ENCODE assay signal across 28 cellular contexts in genomic region chr10:74912674-74913073, GRCh38.
A peak's percentile ranks its signal among the peaks of the same experiment; 100 is the strongest.
DNase-seq lines count a peak whose midpoint lies in the region; ATAC-seq, FAIRE-seq and TF ChIP-seq lines count a peak whose summit lies in the region.
"Had no signal": no experiment of that assay in that cellular context is flagged by ENCODE, and none has a peak within 500 bp of the region (broad histone marks: within the 10 kb centered on the region; RNA-seq: fewer than 3 reads in every experiment).

No MANE protein-coding gene starts in this region.

- no peak overlapping the region for H2AK5ac ChIP-seq in mesenchymal stem cell (ENCODE audit: low read length, severe bottlenecking)

- no peak overlapping the region for H3K4me3 ChIP-seq in BLaER1
- H3K4me3 ChIP-seq in CD4-positive, alpha-beta memory T cell (ENCODE audit: low read length in 2 of 2), result no peak overlapping the region
- H3K4me3 ChIP-seq in HepG2 (replicated peaks in 1 of 3; ENCODE audit: insufficient read depth in 1 of 3, low read depth in 2 of 3, low read length in 3 of 3), result no peak overlapping the region
- no peak overlapping the region for H3K4me3 ChIP-seq in mesenchymal stem cell (ENCODE audit: insufficient read depth in 1 of 2, low read depth in 1 of 2, low read length in 2 of 2)
- no peak overlapping the region for H3K4me3 ChIP-seq in A673 (ENCODE audit: low read depth, low read length, poor library complexity, severe bottlenecking)
- H3K4me3 ChIP-seq: esophagus muscularis mucosa had no signal

- H3K9me3 Mint-ChIP-seq in CD4-positive, alpha-beta memory T cell, result peaks cover 0 to 3% (median 0%) of the 10 kb centered on the region in 8 donors
- H3K9me3 Mint-ChIP-seq: activated T-helper 1 cell treated with anti-CD3 and anti-CD28 coated beads, Interleukin-12 subunit alpha, Interleukin-12 subunit beta, Interleukin-2, Interleukin-4 antibody, amounts not matched to agents 30 ng/mL and 10 ng/mL and 1 ng/mL, durations not matched to agents 14 hours and 24 hours and 36 hours; mesothelial cell of epicardium; stimulated activated memory B cell treated with anti-CD40 and anti-IgM and Interleukin-4, amounts not matched to agents 10 μg/mL and 1 μg/mL and 100 μg/mL, for 72 hours had no signal

- in situ Hi-C loops in HepG2 (cut with HindIII; ENCODE audit: extremely low pct_ligation_motif_present, low pct_unique_long_range_greater_than_20kb), result no loop called here

- no peak overlapping the region for H4K8ac ChIP-seq in mesenchymal stem cell (ENCODE audit: low read length)

- WGBS in HepG2 (ENCODE audit: low lambda C conversion rate), result 93% methylated on average over 2 of the region's 2 CpGs
- WGBS in mesenchymal stem cell, result 91% methylated on average over 2 of the region's 2 CpGs

- H3K4me2 ChIP-seq in BLaER1 (0 out of 2 replicates have a peak overlapping the region, but pooled peaks have one; percentile 21), HepG2 (ENCODE audit: low read depth, low read length) (no peak overlapping the region), mesenchymal stem cell (ENCODE audit: low read length, poor library complexity, severe bottlenecking) (no peak overlapping the region)

- no peak for TF ChIP-seq RAD21 in HepG2 (CRISPR knock-in tag; IDR thresholded peaks at IDR 0.05)

- no peak for TF ChIP-seq EP300 in HepG2 (IDR thresholded peaks at IDR 0.05; ENCODE audit: low read depth in 2 of 2, low read length in 2 of 2)
- no peak for TF ChIP-seq EP300 in HepG2 (CRISPR knock-in tag; IDR thresholded peaks at IDR 0.05; ENCODE audit: borderline replicate concordance)

- H4K20me1 ChIP-seq in BLaER1, result peaks cover 52% of the 10 kb centered on the region
- peaks cover 2% of the 10 kb centered on the region; the same call in 1 of the 2 replicates for H4K20me1 ChIP-seq in HepG2 (ENCODE audit: insufficient read depth, low read length)

- no peak overlapping the region for H3K4ac ChIP-seq in mesenchymal stem cell (ENCODE audit: low read depth in 1 of 2, low read length in 2 of 2)

- H3K4me3 Mint-ChIP-seq in CD4-positive, alpha-beta memory T cell, result peak overlapping the region in 5 of 8 donors; percentile 0 to 56 (median 28)
- H3K4me3 Mint-ChIP-seq: activated T-helper 1 cell treated with anti-CD3 and anti-CD28 coated beads, Interleukin-12 subunit alpha, Interleukin-12 subunit beta, Interleukin-2, Interleukin-4 antibody, amounts not matched to agents 30 ng/mL and 10 ng/mL and 1 ng/mL, durations not matched to agents 14 hours and 24 hours and 36 hours; mesothelial cell of epicardium; stimulated activated memory B cell treated with anti-CD40 and anti-IgM and Interleukin-4, amounts not matched to agents 10 μg/mL and 1 μg/mL and 100 μg/mL, for 72 hours had no signal

- TF ChIP-seq CTCF in HepG2 (CRISPR knock-in tag; IDR thresholded peaks at IDR 0.05) (no peak), A673 (conservative IDR thresholded peaks at IDR 0.05; ENCODE audit: low read depth, low read length) (no peak)

- no peaks in the 10 kb centered on the region for H3K27me3 Mint-ChIP-seq in CD4-positive, alpha-beta memory T cell
- H3K27me3 Mint-ChIP-seq: brain; stimulated activated memory B cell treated with anti-CD40 and anti-IgM and Interleukin-4, amounts not matched to agents 10 μg/mL and 1 μg/mL and 100 μg/mL, for 72 hours had no signal

- no peak overlapping the region for H4K91ac ChIP-seq in mesenchymal stem cell (ENCODE audit: low read length)

- no peak overlapping the region for H2BK15ac ChIP-seq in mesenchymal stem cell (ENCODE audit: low read depth, poor library complexity, severe bottlenecking)

- BruUV-seq in HepG2 (replicated peaks; lab: Mats Ljungman, UMichigan) (no TSS peak), A673 (replicated peaks; lab: Mats Ljungman, UMichigan) (no TSS peak)

- H3K79me1 ChIP-seq in mesenchymal stem cell (replicated peaks; ENCODE audit: low read length, poor library complexity, severe bottlenecking), result peaks cover 16% of the 10 kb centered on the region

- peaks cover 31 to 55% (median 44%) of the 10 kb centered on the region in 4 donors for H3K4me1 Mint-ChIP-seq in CD4-positive, alpha-beta memory T cell

- H3K36me3 ChIP-seq in BLaER1 (peaks cover 8% of the 10 kb centered on the region), KOPT-K1 (ENCODE audit: insufficient read depth, low read length) (no peaks in the 10 kb centered on the region), HepG2 (replicated peaks in 1 of 2; ENCODE audit: control insufficient read depth in 1 of 2, insufficient read depth in 2 of 2, low read length in 2 of 2) (no peaks in the 10 kb centered on the region), mesenchymal stem cell (ENCODE audit: control insufficient read depth in 1 of 2, insufficient read depth in 2 of 2, low read depth in 1 of 2, low read length in 2 of 2) (no peaks in the 10 kb centered on the region), A673 (ENCODE audit: insufficient read depth, low read length, poor library complexity, severe bottlenecking) (no peaks in the 10 kb centered on the region)
- no peaks in the 10 kb centered on the region for H3K36me3 ChIP-seq in CD4-positive, alpha-beta memory T cell (ENCODE audit: insufficient read depth, low read length)
- H3K36me3 ChIP-seq: esophagus muscularis mucosa, WERI-Rb-1 had no signal

- FAIRE-seq in HepG2 (lab: Jason Lieb, UNC), result no peak
- FAIRE-seq: endometrium, RCC 7860 had no signal

- POLR2A ChIA-PET in CD4-positive, alpha-beta memory T cell (lab: Charles Lee; ENCODE audit: partially characterized antibody), result interaction anchor here (1.0 kb wide), 1 partner anchor 27 kb away, joined by 3 read pairs; no protein-coding TSS in a partner anchor
- POLR2A ChIA-PET in HepG2 (lab: Yijun Ruan, JAX) (no interaction called here), A673 (lab: Charles Lee; ENCODE audit: low non-redundant PET) (no interaction called here)

- ATAC-seq in HepG2 (no peak), GM18502 (IDR thresholded peaks at IDR 0.05; ENCODE audit: poor library complexity, unreplicated experiment) (no peak)
- ATAC-seq: left ventricle myocardium superior; stimulated activated memory B cell treated with anti-CD40 and anti-IgM and Interleukin-4, amounts not matched to agents 10 μg/mL and 1 μg/mL and 100 μg/mL, for 72 hours had no signal

- no peak overlapping the region for H3K14ac ChIP-seq in mesenchymal stem cell (ENCODE audit: low read length in 2 of 2)

- CTCF ChIA-PET in CD4-positive, alpha-beta memory T cell (lab: Charles Lee; ENCODE audit: partially characterized antibody), result interaction anchor here (0.7 to 1.2 kb wide), 3 partner anchors 10 to 72 kb away, joined by 3 to 4 read pairs (median 3); no protein-coding TSS in a partner anchor
- CTCF ChIA-PET in HepG2 (lab: Yijun Ruan, JAX; ENCODE audit: low intra/inter-chr PET ratio, low total read pairs) (no interaction called here), A673 (lab: Charles Lee) (no interaction called here)

- peak overlapping the region in 1 of 2 experiments; percentile 20 for H2BK12ac ChIP-seq in mesenchymal stem cell (ENCODE audit: low read length in 2 of 2)

- peaks cover 39% of the 10 kb centered on the region for H3K4me1 ChIP-seq in BLaER1
- peaks cover 35% of the 10 kb centered on the region for H3K4me1 ChIP-seq in CD4-positive, alpha-beta memory T cell (ENCODE audit: insufficient read depth, low read length)
- peaks cover 11% of the 10 kb centered on the region for H3K4me1 ChIP-seq in HepG2 (ENCODE audit: insufficient read depth, low read length)
- peaks cover 4% of the 10 kb centered on the region for H3K4me1 ChIP-seq in mesenchymal stem cell (ENCODE audit: control insufficient read depth, insufficient read depth, low read depth, low read length)
- H3K4me1 ChIP-seq in A673 (ENCODE audit: insufficient read depth, low read length, poor library complexity, severe bottlenecking), result peaks cover 10% of the 10 kb centered on the region

- H3K79me2 ChIP-seq in HepG2 (ENCODE audit: insufficient read depth, low read length), result no peaks in the 10 kb centered on the region

- H3K27me3 ChIP-seq in BLaER1 (no peaks in the 10 kb centered on the region), HepG2 (ENCODE audit: control insufficient read depth in 1 of 2, insufficient read depth in 2 of 2, low read length in 2 of 2) (no peaks in the 10 kb centered on the region), mesenchymal stem cell (ENCODE audit: control insufficient read depth in 1 of 2, insufficient read depth in 1 of 2, low read length in 2 of 2) (no peaks in the 10 kb centered on the region), A673 (replicated peaks; ENCODE audit: insufficient read depth, low read depth, low read length, poor library complexity) (no peaks in the 10 kb centered on the region)
- no peaks in the 10 kb centered on the region for H3K27me3 ChIP-seq in CD4-positive, alpha-beta memory T cell (ENCODE audit: insufficient read depth, low read length)
- H3K27me3 ChIP-seq: esophagus muscularis mucosa had no signal

- H3K18ac ChIP-seq in mesenchymal stem cell (ENCODE audit: low read depth in 1 of 2, low read length in 2 of 2), result no peak overlapping the region

- H2BK5ac ChIP-seq in mesenchymal stem cell (ENCODE audit: low read depth, low read length, poor library complexity, severe bottlenecking), result no peak overlapping the region

- TF ChIP-seq POLR2A in HepG2 (IDR thresholded peaks at IDR 0.05; ENCODE audit: insufficient read depth in 1 of 2, low read depth in 2 of 2, low read length in 2 of 2), result no peak

- DNase-seq in CD4-positive, alpha-beta memory T cell, result no peak
- no peak for DNase-seq in HepG2 (ENCODE audit: low spot score)
- no peak for DNase-seq in mesenchymal stem cell
- no peak for DNase-seq in cerebellar nuclear complex (lab: John Stamatoyannopoulos, UW)
- no peak for DNase-seq in A673 (ENCODE audit: low spot score)
- DNase-seq: activated naive CD4-positive, alpha-beta T cell treated with anti-CD3 and anti-CD28 coated beads for 36 hours; amniotic stem cell; foreskin fibroblast; islet precursor cell; left ventricle myocardium superior; MV-4-11; NCI-H1436; NCI-H2107; NCI-H446; NCI-H748 treated with DMSO at 0.1 percent for 48 hours; SHP77 treated with DMSO at 0.1 percent for 48 hours; WERI-Rb-1 had no signal

- no peak overlapping the region for H2BK120ac ChIP-seq in mesenchymal stem cell (ENCODE audit: low read depth, low read length)

- no peak overlapping the region for H3K27ac ChIP-seq in BLaER1
- H3K27ac ChIP-seq in CD4-positive, alpha-beta memory T cell (ENCODE audit: low read depth, low read length), result no peak overlapping the region
- H3K27ac ChIP-seq in KOPT-K1 (ENCODE audit: low read depth, low read length, poor library complexity, severe bottlenecking), result peak overlapping the region; percentile 60
- no peak overlapping the region for H3K27ac ChIP-seq in HepG2 (ENCODE audit: extremely low read length, insufficient read depth, low read length)
- H3K27ac ChIP-seq in mesenchymal stem cell (ENCODE audit: low read length, poor library complexity, severe bottlenecking), result no peak overlapping the region
- no peak overlapping the region for H3K27ac ChIP-seq in A673 (ENCODE audit: low read depth, low read length, poor library complexity, severe bottlenecking)
- H3K27ac ChIP-seq: C4-2B, esophagus muscularis mucosa, WERI-Rb-1 had no signal

- H3K27ac Mint-ChIP-seq in CD4-positive, alpha-beta memory T cell, result peak overlapping the region in 3 of 7 donors; percentile 14 to 62 (median 37)
- H3K27ac Mint-ChIP-seq: activated naive CD4-positive, alpha-beta T cell treated with anti-CD3 and anti-CD28 coated beads for 36 hours; activated T-helper 1 cell treated with anti-CD3 and anti-CD28 coated beads, Interleukin-12 subunit alpha, Interleukin-12 subunit beta, Interleukin-2, Interleukin-4 antibody, amounts not matched to agents 30 ng/mL and 10 ng/mL and 1 ng/mL, durations not matched to agents 14 hours and 24 hours and 36 hours; mesothelial cell of epicardium; stimulated activated memory B cell treated with anti-CD40 and anti-IgM and Interleukin-4, amounts not matched to agents 10 μg/mL and 1 μg/mL and 100 μg/mL, for 72 hours had no signal

- no peak overlapping the region for H3K9ac ChIP-seq in BLaER1
- H3K9ac ChIP-seq in HepG2 (ENCODE audit: insufficient read depth, low read depth, low read length), result no peak overlapping the region
- H3K9ac ChIP-seq in mesenchymal stem cell (ENCODE audit: low read length), result no peak overlapping the region

- H3K23ac ChIP-seq in mesenchymal stem cell (ENCODE audit: low read length in 2 of 2), result no peak overlapping the region

- H3K36me3 Mint-ChIP-seq in CD4-positive, alpha-beta memory T cell, result peaks cover 4 to 11% of the 10 kb centered on the region in 2 donors

- H2AFZ ChIP-seq in HepG2 (ENCODE audit: low read length) (no peak overlapping the region), mesenchymal stem cell (ENCODE audit: low read depth, low read length) (no peak overlapping the region)

- H3K9me3 ChIP-seq in BLaER1 (peaks cover 9% of the 10 kb centered on the region; the same call in 1 of the 2 replicates), KOPT-K1 (ENCODE audit: insufficient read depth, low read length, poor library complexity, severe bottlenecking) (no peaks in the 10 kb centered on the region), HepG2 (ENCODE audit: low read length) (no peaks in the 10 kb centered on the region), mesenchymal stem cell (ENCODE audit: control insufficient read depth, low read length) (no peaks in the 10 kb centered on the region), A673 (ENCODE audit: low read depth, low read length, poor library complexity, severe bottlenecking) (no peaks in the 10 kb centered on the region)
- H3K9me3 ChIP-seq in CD4-positive, alpha-beta memory T cell (ENCODE audit: control insufficient read depth in 1 of 2, low read length in 2 of 2), result no peaks in the 10 kb centered on the region
- H3K9me3 ChIP-seq: esophagus muscularis mucosa had no signal

- intact Hi-C loops in CD4-positive, alpha-beta memory T cell (cut with micrococcal nuclease), result no loop called here
- intact Hi-C loops in HepG2 (cut with micrococcal nuclease; ENCODE audit: unreplicated experiment) (loop anchor here (1.0 kb wide), 1 partner anchor 14 kb away; no protein-coding TSS in a partner anchor), A673 (cut with micrococcal nuclease; ENCODE audit: unreplicated experiment) (no loop called here)
